8 cellular contexts compared by ENCODE assay signal in genomic region chr2:42100696-42101585, GRCh38. TPM values are rescaled to one million over a fixed set of nuclear protein-coding genes. Genes with fewer than 3 reads are reported as not detected.
DNase-seq lines count a peak whose midpoint lies in the region; ATAC-seq, FAIRE-seq and TF ChIP-seq lines count a peak whose summit lies in the region.

No MANE protein-coding gene starts in this region.

- intact Hi-C loops in mammary epithelial cell (cut with micrococcal nuclease): no loop called here
- intact Hi-C loops in kidney (cut with DNase I): no loop called here

- H3K27ac ChIP-seq in CD8-positive, alpha-beta memory T cell (ENCODE audit: low read depth, low read length): peak overlapping the region; percentile 97
- H3K27ac ChIP-seq in mammary epithelial cell (ENCODE audit: insufficient read depth, low read depth, low read length) (no peak overlapping the region), kidney (ENCODE audit: low read depth in 2 of 2, low read length in 2 of 2) (peak overlapping the region; percentile 93 to 97)

- no peaks in the 10 kb centered on the region for H3K36me3 Mint-ChIP-seq in CD8-positive, alpha-beta memory T cell
- H3K36me3 Mint-ChIP-seq in T-helper 2 cell treated with Interferon-gamma antibody and Interleukin-4, amounts not matched to agents 5 μg/mL and 100 μg/mL, for 36 hours (ENCODE audit: low read depth): peaks cover 9% of the 10 kb centered on the region

- CTCF ChIA-PET in CD8-positive, alpha-beta memory T cell (lab: Charles Lee): interaction anchor here (1.1 to 7.5 kb wide), 6 partner anchors 14 to 138 kb away, joined by 3 to 63 read pairs (median 8); no protein-coding TSS in a partner anchor
- CTCF ChIA-PET in mammary epithelial cell (lab: Charles Lee; ENCODE audit: low non-redundant PET): no interaction called here

- TF ChIP-seq CTCF in mammary epithelial cell (conservative IDR thresholded peaks at IDR 0.05 in 1 of 2, IDR thresholded peaks at IDR 0.05 in 1 of 2; ENCODE audit: extremely low read depth in 1 of 2, insufficient read depth in 1 of 2, low read depth in 1 of 2, low read length in 2 of 2): no peak
- no peak for TF ChIP-seq CTCF in kidney (IDR thresholded peaks at IDR 0.05; ENCODE audit: borderline replicate concordance, extremely low read depth, insufficient read depth)

- H3K27me3 ChIP-seq in CD8-positive, alpha-beta memory T cell (ENCODE audit: insufficient read depth, low read length, poor library complexity, severe bottlenecking): no peaks in the 10 kb centered on the region
- H3K27me3 ChIP-seq in mammary epithelial cell (ENCODE audit: insufficient read depth, low read length): no peaks in the 10 kb centered on the region

- peak overlapping the region; percentile 74 for H3K4me3 ChIP-seq in CD8-positive, alpha-beta memory T cell (ENCODE audit: low read length)
- peak overlapping the region in 2 of 3 experiments; percentile 15 to 28 for H3K4me3 ChIP-seq in mammary epithelial cell (replicated peaks in 1 of 3; ENCODE audit: insufficient read depth in 1 of 3, low read depth in 2 of 3, low read length in 3 of 3)
- peak overlapping the region in 1 of 2 donors; percentile 42 for H3K4me3 ChIP-seq in kidney (ENCODE audit: low read length in 2 of 2)

- H3K36me3 ChIP-seq in CD8-positive, alpha-beta memory T cell (ENCODE audit: insufficient read depth, low read length): no peaks in the 10 kb centered on the region
- H3K36me3 ChIP-seq in mammary epithelial cell (ENCODE audit: insufficient read depth, low read length) (no peaks in the 10 kb centered on the region), kidney (ENCODE audit: control insufficient read depth in 1 of 2, insufficient read depth in 2 of 2, low read length in 2 of 2) (no peaks in the 10 kb centered on the region)

- POLR2A ChIA-PET in CD8-positive, alpha-beta memory T cell (lab: Charles Lee): interaction anchor here (0.9 to 1.9 kb wide), 3 partner anchors 27 to 35 kb away, joined by 3 to 13 read pairs (median 8); no protein-coding TSS in a partner anchor

- H2AFZ ChIP-seq in mammary epithelial cell (ENCODE audit: low read depth, low read length): peak overlapping the region; percentile 80

- over 99% methylated on average over 15 of the region's 68 CpGs for WGBS in mammary epithelial cell (ENCODE audit: low coverage, missing lambda C conversion rate)

- H3K79me2 ChIP-seq in mammary epithelial cell (ENCODE audit: insufficient read depth, low read length): no peaks in the 10 kb centered on the region

- H3K4me1 Mint-ChIP-seq in CD8-positive, alpha-beta memory T cell: peaks cover 44 to 53% (median 46%) of the 10 kb centered on the region in 3 donors
- H3K4me1 Mint-ChIP-seq in T-helper 2 cell treated with Interferon-gamma antibody and Interleukin-4, amounts not matched to agents 5 μg/mL and 100 μg/mL, for 36 hours (ENCODE audit: low read depth): peaks cover 68% of the 10 kb centered on the region

- no peaks in the 10 kb centered on the region for H4K20me1 ChIP-seq in mammary epithelial cell (ENCODE audit: insufficient read depth, low read length)

- H3K4me1 ChIP-seq in CD8-positive, alpha-beta memory T cell (ENCODE audit: insufficient read depth, low read length): peaks cover 77% of the 10 kb centered on the region
- H3K4me1 ChIP-seq in mammary epithelial cell (ENCODE audit: insufficient read depth, low read length) (peaks cover 5% of the 10 kb centered on the region), kidney (ENCODE audit: control insufficient read depth in 1 of 2, insufficient read depth in 1 of 2, low read depth in 1 of 2, low read length in 2 of 2) (peaks cover 7 to 15% of the 10 kb centered on the region in 2 donors)

- in situ Hi-C loops in mammary epithelial cell (cut with MboI; ENCODE audit: low sequenced_read_pairs in 2 of 2): loop anchor here (10.0 to 25.0 kb wide), 2 partner anchors 234 to 236 kb away; no protein-coding TSS in a partner anchor

- no peaks in the 10 kb centered on the region for H3K9me3 ChIP-seq in CD8-positive, alpha-beta memory T cell (ENCODE audit: low read length)
- H3K9me3 ChIP-seq in mammary epithelial cell (replicated peaks; ENCODE audit: insufficient read depth, low read length) (no peaks in the 10 kb centered on the region), kidney (ENCODE audit: control insufficient read depth in 1 of 2, low read length in 2 of 2) (no peaks in the 10 kb centered on the region)

- H3K4me3 Mint-ChIP-seq in CD8-positive, alpha-beta memory T cell: peak overlapping the region; percentile 64 to 91 (median 79)
- H3K4me3 Mint-ChIP-seq in T-helper 2 cell treated with Interferon-gamma antibody and Interleukin-4, amounts not matched to agents 5 μg/mL and 100 μg/mL, for 36 hours: peak overlapping the region; percentile 10

- H3K9me3 Mint-ChIP-seq in CD8-positive, alpha-beta memory T cell: peaks cover 0 to 2% (median 0%) of the 10 kb centered on the region in 5 donors
- H3K9me3 Mint-ChIP-seq in T-helper 2 cell treated with Interferon-gamma antibody and Interleukin-4, amounts not matched to agents 5 μg/mL and 100 μg/mL, for 36 hours: peaks cover 8% of the 10 kb centered on the region

- peak overlapping the region; percentile 80 for H3K4me2 ChIP-seq in mammary epithelial cell (ENCODE audit: insufficient read depth, low read depth, low read length)

- ATAC-seq in HG03378 (IDR thresholded peaks at IDR 0.05; ENCODE audit: unreplicated experiment): no peak

- dilution Hi-C loops in mammary epithelial cell (cut with HindIII; ENCODE audit: low sequenced_read_pairs): no loop called here

- peak; percentile 58 to 84 (median 76) for DNase-seq in CD8-positive, alpha-beta memory T cell
- no peak for DNase-seq in T-helper 2 cell treated with Interferon-gamma antibody and Interleukin-4, amounts not matched to agents 5 μg/mL and 100 μg/mL, for 36 hours (ENCODE audit: low spot score)
- no peak for DNase-seq in mammary epithelial cell
- peak; percentile 90 for DNase-seq in kidney
- DNase-seq in stimulated activated CD4-positive, alpha-beta T cell treated with anti-CD3 and anti-CD28 coated beads, Interleukin-4, amount 100 ng/mL, for 1 hour: peak; percentile 64
- DNase-seq in SHP77 (lab: John Stamatoyannopoulos, UW): no peak
- no peak for DNase-seq in NOMO-1 treated with DMSO at 0.1 percent for 48 hours (lab: John Stamatoyannopoulos, UW; ENCODE audit: unreplicated experiment)

- no peak for FAIRE-seq in kidney (lab: Jason Lieb, UNC)

- H3K27ac Mint-ChIP-seq in CD8-positive, alpha-beta memory T cell: peak overlapping the region; percentile 93 to 99 (median 95)
- H3K27ac Mint-ChIP-seq in T-helper 2 cell treated with Interferon-gamma antibody and Interleukin-4, amounts not matched to agents 5 μg/mL and 100 μg/mL, for 36 hours: peak overlapping the region; percentile 52

- peaks cover 0 to 2% of the 10 kb centered on the region in 2 donors for H3K27me3 Mint-ChIP-seq in CD8-positive, alpha-beta memory T cell
- H3K27me3 Mint-ChIP-seq in T-helper 2 cell treated with Interferon-gamma antibody and Interleukin-4, amounts not matched to agents 5 μg/mL and 100 μg/mL, for 36 hours (ENCODE audit: low read depth): no peaks in the 10 kb centered on the region

- H3K9ac ChIP-seq in mammary epithelial cell (ENCODE audit: insufficient read depth, low read length): no peak overlapping the region
- H3K9ac ChIP-seq in kidney (ENCODE audit: low read length in 2 of 2): peak overlapping the region in 1 of 2 donors; percentile 72

- no TSS peak for BruUV-seq in mammary epithelial cell (replicated peaks; lab: Mats Ljungman, UMichigan)

RNA-seq across cellular contexts. Expression of gene PKDCC, which starts 53.1 kb away (rescaled TPM):
- under 1 TPM in 1 of 2 experiments, not detected in 1; 0.28 TPM for total RNA-seq in CD8-positive, alpha-beta memory T cell
- polyA plus RNA-seq in CD8-positive, alpha-beta memory T cell: 0.78 TPM
- total RNA-seq in mammary epithelial cell: under 1 TPM in 1 of 2 donors, not detected in 1; 0.17 TPM
- not detected for polyA plus RNA-seq in mammary epithelial cell
- not detected for polyA minus RNA-seq in mammary epithelial cell
- total RNA-seq in kidney: 52.2 TPM
- polyA plus RNA-seq in kidney (ENCODE audit: insufficient read depth, low read depth, low replicate concordance): 28.1 TPM

Comparison
In these comparisons a context has a peak if more than half of its experiments do, and no peak if none do; other contexts are left out.
1. DNase-seq: peak in CD8-positive, alpha-beta memory T cell (5 of 5), kidney (single experiment) and stimulated activated CD4-positive, alpha-beta T cell treated with anti-CD3 and anti-CD28 coated beads, Interleukin-4, amount 100 ng/mL, for 1 hour (single experiment); none in T-helper 2 cell treated with Interferon-gamma antibody and Interleukin-4, amounts not matched to agents 5 μg/mL and 100 μg/mL, for 36 hours (single experiment), mammary epithelial cell (single experiment), SHP77 (0 of 2) and NOMO-1 treated with DMSO at 0.1 percent for 48 hours (single experiment).
2. RNA of gene PKDCC, which starts 53.1 kb away (total RNA-seq): 52.2 TPM in kidney (single experiment); 0.28 TPM in CD8-positive, alpha-beta memory T cell and 0.17 TPM in mammary epithelial cell; every median in the first group is over 10 times any median in the second.